In genomic region chr7:13041368-13041988, GRCh38 we compare ENCODE assay signal across 21 cellular contexts.
"Had no signal": no experiment of that assay in that cellular context is flagged by ENCODE, and none has a peak within 500 bp of the region (broad histone marks: within the 10 kb centered on the region; RNA-seq: fewer than 3 reads in every experiment).

No MANE protein-coding gene starts in this region.

- H3K36me3 ChIP-seq: left ventricle myocardium inferior, sigmoid colon had no signal

- H3K27ac ChIP-seq: left ventricle myocardium inferior, sigmoid colon, testis had no signal

- DNase-seq: activated B cell treated with CpG ODN at 0.5 μM for 24 hours; activated CD4-positive, alpha-beta T cell treated with anti-CD3 and anti-CD28 coated beads for 36 hours; activated CD4-positive, alpha-beta T cell treated with anti-CD3 and anti-CD28 coated beads, Interleukin-2, amount 50 U/mL, for 4 hours; activated CD8-positive, alpha-beta memory T cell treated with anti-CD3 and anti-CD28 coated beads for 24 hours; activated CD8-positive, alpha-beta memory T cell treated with anti-CD3 and anti-CD28 coated beads, Interleukin-2, amount 50 U/mL, for 4 hours; activated T-cell treated with anti-CD3 and anti-CD28 coated beads, Interleukin-2, amount 50 U/mL, for 24 hours; effector memory CD4-positive, alpha-beta T cell; glutamatergic neuron; hippocampal formation; kidney glomerular epithelial cell; left ventricle myocardium inferior; mammary epithelial cell; sigmoid colon; stimulated activated CD4-positive, alpha-beta T cell treated with anti-CD3 and anti-CD28 coated beads, Interleukin-2, amount 100 ng/mL, for 48 hours; stimulated activated naive CD4-positive, alpha-beta T cell; T1000; testis; trophoblast cell had no signal

- ATAC-seq: activated CD4-positive, alpha-beta T cell treated with anti-CD3 and anti-CD28 coated beads for 36 hours; activated naive CD4-positive, alpha-beta T cell treated with anti-CD3 and anti-CD28 coated beads, Interleukin-2, amount 50 U/mL, for 72 hours; activated T-helper 17 cell treated with anti-CD3 and anti-CD28 coated beads, Interleukin-2, amount 50 U/mL, for 72 hours had no signal

- H3K4me3 ChIP-seq: left ventricle myocardium inferior, sigmoid colon, testis had no signal

- FAIRE-seq: colon had no signal

- H3K27me3 ChIP-seq: sigmoid colon, testis had no signal

- H3K9me3 ChIP-seq: sigmoid colon, testis had no signal

- H3K4me1 ChIP-seq: left ventricle myocardium inferior, testis had no signal
